Comparison of ENCODE assay signal across 13 cellular contexts in the genomic region with DNA sequence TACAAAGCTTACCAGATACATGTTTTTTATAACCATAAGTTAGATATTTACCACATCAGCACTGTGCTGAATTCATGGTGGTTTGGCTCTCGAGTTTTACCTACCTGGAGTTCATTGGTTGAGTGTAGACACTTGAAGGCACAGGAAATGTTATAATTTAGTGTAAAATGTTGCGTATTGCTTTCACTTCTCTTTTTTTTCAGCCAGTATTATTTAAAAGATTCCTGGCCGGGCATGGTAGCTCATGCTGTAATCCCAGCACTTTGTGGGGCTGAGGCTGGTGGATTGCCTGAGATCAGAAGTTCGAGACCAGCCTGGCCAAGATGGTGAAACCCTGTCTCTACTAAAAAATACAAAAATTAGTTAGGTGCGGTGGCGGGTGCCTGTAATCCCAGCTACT. TPM values are rescaled to one million over a fixed set of nuclear protein-coding genes. Genes with fewer than 3 reads are reported as not detected.
DNase-seq lines count a peak whose midpoint lies in the region; ATAC-seq and TF ChIP-seq lines count a peak whose summit lies in the region.
"Had no signal": no experiment of that assay in that cellular context is flagged by ENCODE, and none has a peak within 500 bp of the region (broad histone marks: within the 10 kb centered on the region; RNA-seq: fewer than 3 reads in every experiment).

No MANE protein-coding gene starts in this region.

- peak; percentile 65 for ATAC-seq in GM21447 (IDR thresholded peaks at IDR 0.05; ENCODE audit: unreplicated experiment)
- peak; percentile 62 to 66 for ATAC-seq in lower lobe of right lung
- no peak for ATAC-seq in HG03196 (IDR thresholded peaks at IDR 0.05; ENCODE audit: unreplicated experiment)

- peak overlapping the region; percentile 44 for H3K27ac ChIP-seq in lower lobe of right lung
- H3K27ac ChIP-seq in tibial artery: no peak overlapping the region

- intact Hi-C loops in lower lobe of right lung (cut with DNase I): no loop called here
- intact Hi-C loops in tibial artery (cut with DNase I; ENCODE audit: low total_unique reads): no loop called here

- no peak for TF ChIP-seq POLR2A in erythroblast (IDR thresholded peaks at IDR 0.05; ENCODE audit: low read length)

- H3K36me3 ChIP-seq in GM06990 (ENCODE audit: control insufficient read depth, insufficient read depth, low read length) (peaks cover 6% of the 10 kb centered on the region), lower lobe of right lung (peaks cover 91% of the 10 kb centered on the region), tibial artery (peaks cover 52 to 86% (median 52%) of the 10 kb centered on the region in 3 donors)

- TF ChIP-seq CTCF in GM06990 (IDR thresholded peaks at IDR 0.05; ENCODE audit: insufficient read depth, low read length, poor library complexity, severe bottlenecking) (no peak), lower lobe of right lung (IDR thresholded peaks at IDR 0.05) (no peak), tibial artery (IDR thresholded peaks at IDR 0.05) (no peak)

- H3K27me3 ChIP-seq in GM06990 (replicated peaks; ENCODE audit: control insufficient read depth, insufficient read depth, low read length) (no peaks in the 10 kb centered on the region), lower lobe of right lung (ENCODE audit: low read depth) (no peaks in the 10 kb centered on the region), tibial artery (no peaks in the 10 kb centered on the region)

- H3K4me1 ChIP-seq in lower lobe of right lung (peaks cover 19% of the 10 kb centered on the region), tibial artery (no peaks in the 10 kb centered on the region)

- H3K4me3 ChIP-seq in GM06990 (replicated peaks; ENCODE audit: low read depth, low read length) (no peak overlapping the region), lower lobe of right lung (no peak overlapping the region), tibial artery (no peak overlapping the region)

- DNase-seq in GM06990 (ENCODE audit: extremely low read depth, insufficient read length): peak; percentile 41
- DNase-seq in MV-4-11 (lab: John Stamatoyannopoulos, UW): peak; percentile 95
- DNase-seq in lower lobe of right lung: no peak
- no peak for DNase-seq in erythroblast (lab: John Stamatoyannopoulos, UW)
- no peak for DNase-seq in tibial artery
- DNase-seq in stimulated activated CD4-positive, alpha-beta T cell treated with anti-CD3 and anti-CD28 coated beads, Interleukin-4, amount 100 ng/mL, for 4 hours: no peak
- DNase-seq: activated CD4-positive, alpha-beta T cell treated with anti-CD3 and anti-CD28 coated beads, Interleukin-2, amount 50 U/mL, for 48 hours; activated gamma-delta T cell treated with Interleukin-2 at 50 U/mL for 16 hours; NCI-H1048; NCI-H510A; stimulated activated CD4-positive, alpha-beta T cell treated with anti-CD3 and anti-CD28 coated beads, Interleukin-2, amount 100 ng/mL, for 48 hours had no signal

- H3K9me3 ChIP-seq in lower lobe of right lung: no peaks in the 10 kb centered on the region
- H3K9me3 ChIP-seq in tibial artery: no peaks in the 10 kb centered on the region

RNA-seq across cellular contexts. Expression of gene GRK2, which starts 53.0 kb away (rescaled TPM):
- total RNA-seq in lower lobe of right lung: 101 TPM

Comparison
In these comparisons a context has a peak if more than half of its experiments do, and no peak if none do; other contexts are left out.
1. DNase-seq: peak in GM06990 (single experiment) and MV-4-11 (single experiment); none in lower lobe of right lung (single experiment), erythroblast (0 of 2), tibial artery (0 of 2) and stimulated activated CD4-positive, alpha-beta T cell treated with anti-CD3 and anti-CD28 coated beads, Interleukin-4, amount 100 ng/mL, for 4 hours (0 of 2).